In genomic region chr6:83885984-83886383, GRCh38 we compare ENCODE assay signal across 2 cellular contexts.
TF ChIP-seq lines count a peak whose summit lies in the region.

No MANE protein-coding gene starts in this region.

TF ChIP-seq in GM12891, 5 proteins besides CTCF, POLR2A, EP300 and RAD21:
- TF ChIP-seq TAF1 (IDR thresholded peaks at IDR 0.05; ENCODE audit: low read depth, low read length) (no peak), SPI1 (IDR thresholded peaks at IDR 0.05; ENCODE audit: low read depth, low read length) (peak; percentile 80)

TF ChIP-seq in K562, 482 proteins besides CTCF, POLR2A, EP300 and RAD21:
- TF ChIP-seq ETS2 (tag; IDR thresholded peaks at IDR 0.05; ENCODE audit: borderline replicate concordance, poor library complexity, severe bottlenecking), result no peak
- TF ChIP-seq ZNF780A (CRISPR knock-in tag; IDR thresholded peaks at IDR 0.05), result no peak
- TF ChIP-seq TBP (optimal IDR thresholded peaks at IDR 0.05; ENCODE audit: low read depth, low read length), result no peak
- no peak for TF ChIP-seq CHD2 (IDR thresholded peaks at IDR 0.05; ENCODE audit: low read depth, low read length)
- TF ChIP-seq SPI1 (IDR thresholded peaks at IDR 0.05; ENCODE audit: borderline replicate concordance, low read depth, low read length), result 0 out of 2 replicates have a peak, but pooled peaks have one; percentile 28
TF ChIP-seq in K562: peak in this region for 1.
